Comparison of ENCODE assay signal across 8 cellular contexts in the genomic region with DNA sequence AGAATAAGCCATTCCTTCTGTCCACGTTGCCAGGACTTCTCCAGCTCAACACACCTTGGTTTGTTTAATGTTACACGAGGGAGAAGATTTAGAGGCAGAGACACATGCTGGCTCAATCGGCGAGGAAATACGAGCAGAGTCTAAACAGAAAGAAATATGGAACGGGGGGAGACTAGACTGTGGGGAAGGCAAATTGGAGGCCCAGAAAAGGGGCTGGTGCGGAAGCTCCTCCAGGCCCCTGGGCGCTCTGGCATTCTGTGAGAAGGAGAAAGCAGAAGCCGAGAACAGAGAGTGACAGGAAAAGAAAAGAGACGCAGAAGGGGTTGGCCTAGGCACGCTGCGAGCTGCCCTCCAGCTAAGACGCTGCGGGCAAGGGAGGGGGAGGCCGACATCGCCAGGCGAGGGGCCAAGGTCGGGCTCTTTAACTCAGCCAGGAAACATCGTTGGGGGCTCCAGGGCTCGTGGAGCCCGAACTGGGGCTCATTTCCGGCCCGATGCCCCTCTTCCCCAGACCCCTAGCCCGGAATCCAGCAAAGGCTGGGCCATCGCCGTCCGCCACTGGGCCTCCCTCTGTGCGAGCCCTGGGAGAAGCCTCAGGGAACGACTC. TPM values are rescaled to one million over a fixed set of nuclear protein-coding genes. Genes with fewer than 3 reads are reported as not detected.
DNase-seq lines count a peak whose midpoint lies in the region; ATAC-seq and TF ChIP-seq lines count a peak whose summit lies in the region.

No MANE protein-coding gene starts in this region.

- BruUV-seq in OCI-LY7 (replicated peaks; lab: Mats Ljungman, UMichigan), result no TSS peak

- peak overlapping the region; percentile 30; the same call in 1 of the 2 replicates for H2AFZ ChIP-seq in OCI-LY7 (ENCODE audit: low read length)

- TF ChIP-seq CTCF in OCI-LY7 (conservative IDR thresholded peaks at IDR 0.05; ENCODE audit: low read length), result no peak
- no peak for TF ChIP-seq CTCF in epithelial cell of esophagus (IDR thresholded peaks at IDR 0.05; ENCODE audit: insufficient read depth, low read depth, low read length, missing control alignments)
- TF ChIP-seq CTCF in neural crest cell (conservative IDR thresholded peaks at IDR 0.05), result no peak

- H3K36me3 ChIP-seq in OCI-LY7 (ENCODE audit: insufficient read depth, low read length), result peaks cover 11% of the 10 kb centered on the region

- no peaks in the 10 kb centered on the region for H3K9me3 ChIP-seq in OCI-LY7 (ENCODE audit: low read length)

- no peaks in the 10 kb centered on the region for H3K9me3 Mint-ChIP-seq in activated CD4-positive, alpha-beta T cell treated with anti-CD3 and anti-CD28 coated beads for 36 hours (ENCODE audit: low read depth)
- no peaks in the 10 kb centered on the region for H3K9me3 Mint-ChIP-seq in neural crest cell

- intact Hi-C loops in activated CD4-positive, alpha-beta T cell treated with anti-CD3 and anti-CD28 coated beads for 36 hours (cut with DNase I, micrococcal nuclease), result loop anchor here (1.0 to 10.0 kb wide), 6 partner anchors 10 to 1030 kb away; partner anchors contain the start of genes FBXO10 (in 2 of the 2) and SHB (in 1 of the 2)
- intact Hi-C loops in OCI-LY7 (cut with micrococcal nuclease; ENCODE audit: unreplicated experiment), result loop anchor here (1.0 to 2.0 kb wide), 2 partner anchors 42 to 84 kb away; partner anchors contain the start of gene ZCCHC7

- peaks cover 4% of the 10 kb centered on the region for H3K36me3 Mint-ChIP-seq in activated CD4-positive, alpha-beta T cell treated with anti-CD3 and anti-CD28 coated beads for 36 hours (ENCODE audit: low read depth)
- no peaks in the 10 kb centered on the region for H3K36me3 Mint-ChIP-seq in neural crest cell (ENCODE audit: low read depth)

- 0 out of 2 replicates have a peak, but pooled peaks cover 3% of the 10 kb centered on the region for H4K20me1 ChIP-seq in OCI-LY7 (ENCODE audit: insufficient read depth, low read length)

- DNase-seq in activated CD4-positive, alpha-beta T cell treated with anti-CD3 and anti-CD28 coated beads for 36 hours, result peak; percentile 38
- DNase-seq in activated CD4-positive, alpha-beta T cell treated with anti-CD3 and anti-CD28 coated beads, Interleukin-2, amount 50 U/mL, for 4 hours, result no peak
- DNase-seq in OCI-LY7 (ENCODE audit: low spot score), result peak; percentile 75
- no peak for DNase-seq in epithelial cell of esophagus (ENCODE audit: low read depth)
- DNase-seq in neural crest cell (ENCODE audit: low read depth, low spot score), result no peak
- DNase-seq in NCI-H82 (lab: John Stamatoyannopoulos, UW), result no peak
- DNase-seq in amniotic stem cell (lab: John Stamatoyannopoulos, UW), result no peak
- DNase-seq in GM19240 (ENCODE audit: insufficient read length, low spot score), result no peak

- H3K4me3 Mint-ChIP-seq in activated CD4-positive, alpha-beta T cell treated with anti-CD3 and anti-CD28 coated beads for 36 hours, result peak overlapping the region; percentile 74
- peak overlapping the region; percentile 73 for H3K4me3 Mint-ChIP-seq in neural crest cell

- peaks cover 64% of the 10 kb centered on the region for H3K27me3 Mint-ChIP-seq in activated CD4-positive, alpha-beta T cell treated with anti-CD3 and anti-CD28 coated beads for 36 hours
- peaks cover 92% of the 10 kb centered on the region for H3K27me3 Mint-ChIP-seq in neural crest cell (ENCODE audit: low read depth)

- peak; percentile 27 for ATAC-seq in activated CD4-positive, alpha-beta T cell treated with anti-CD3 and anti-CD28 coated beads for 36 hours

- H3K4me2 ChIP-seq in OCI-LY7 (ENCODE audit: low read length), result peak overlapping the region; percentile 81

- POLR2A ChIA-PET in activated CD4-positive, alpha-beta T cell treated with anti-CD3 and anti-CD28 coated beads for 36 hours (lab: Charles Lee), result no interaction called here
- POLR2A ChIA-PET in OCI-LY7 (lab: Charles Lee), result interaction anchor here (0.7 to 7.6 kb wide), 20 partner anchors 17 to 369 kb away, joined by 3 to 119 read pairs (median 4); partner anchors contain the start of gene ZCCHC7

- CTCF ChIA-PET in activated CD4-positive, alpha-beta T cell treated with anti-CD3 and anti-CD28 coated beads for 36 hours (lab: Charles Lee), result interaction anchor here (0.6 to 1.0 kb wide), 2 partner anchors 9 to 335 kb away, joined by 3 read pairs; no protein-coding TSS in a partner anchor
- CTCF ChIA-PET in OCI-LY7 (lab: Charles Lee; ENCODE audit: unreplicated experiment), result interaction anchor here (0.8 to 1.4 kb wide), 3 partner anchors 45 to 286 kb away, joined by 3 to 5 read pairs (median 3); no protein-coding TSS in a partner anchor

- peak overlapping the region; percentile 14 for H3K27ac Mint-ChIP-seq in activated CD4-positive, alpha-beta T cell treated with anti-CD3 and anti-CD28 coated beads for 36 hours
- peak overlapping the region; percentile 51 for H3K27ac Mint-ChIP-seq in neural crest cell (ENCODE audit: unreplicated experiment)

- peak overlapping the region; percentile 95 for H3K27ac ChIP-seq in OCI-LY7 (ENCODE audit: low read depth, low read length, poor library complexity, severe bottlenecking)

- peaks cover 35% of the 10 kb centered on the region for H3K4me1 Mint-ChIP-seq in activated CD4-positive, alpha-beta T cell treated with anti-CD3 and anti-CD28 coated beads for 36 hours
- peaks cover 60% of the 10 kb centered on the region for H3K4me1 Mint-ChIP-seq in neural crest cell

- no peaks in the 10 kb centered on the region for H3K9me2 ChIP-seq in OCI-LY7 (ENCODE audit: insufficient read depth, low read length)

- H3K4me1 ChIP-seq in OCI-LY7 (ENCODE audit: insufficient read depth, low read length, poor library complexity, severe bottlenecking), result peaks cover 63% of the 10 kb centered on the region

- H3K79me2 ChIP-seq in OCI-LY7 (ENCODE audit: insufficient read depth, low read depth, low read length), result peaks cover 40% of the 10 kb centered on the region

- H3K4me3 ChIP-seq in OCI-LY7 (ENCODE audit: low read depth, low read length, poor library complexity, severe bottlenecking) (peak overlapping the region; percentile 88), epithelial cell of esophagus (ENCODE audit: low read length) (peak overlapping the region; percentile 17)

RNA-seq across cellular contexts. Expression of gene PAX5, which starts 3.2 kb away (rescaled TPM):
- total RNA-seq in activated CD4-positive, alpha-beta T cell treated with anti-CD3 and anti-CD28 coated beads for 36 hours, result under 1 TPM; 0.21 to 0.51 TPM
- 50.4 and 62.5 TPM in 2 replicates for total RNA-seq in OCI-LY7 (2014; rRNA removed; shearing (Covaris generic))
- total RNA-seq in OCI-LY7 (2022) (141 and 148 TPM in 2 replicates), neural crest cell (18.1 and 19.5 TPM in 2 replicates)

Comparison
In these comparisons a context has a peak if more than half of its experiments do, and no peak if none do; other contexts are left out.
1. DNase-seq: peak in activated CD4-positive, alpha-beta T cell treated with anti-CD3 and anti-CD28 coated beads for 36 hours (single experiment) and OCI-LY7 (single experiment); none in activated CD4-positive, alpha-beta T cell treated with anti-CD3 and anti-CD28 coated beads, Interleukin-2, amount 50 U/mL, for 4 hours (0 of 2), epithelial cell of esophagus (single experiment), neural crest cell (single experiment), NCI-H82 (single experiment), amniotic stem cell (single experiment) and GM19240 (single experiment).
2. RNA of gene PAX5, which starts 3.2 kb away (total RNA-seq): 50.4 to 148 TPM in OCI-LY7 and 18.1 to 19.5 TPM in neural crest cell; 0.21 to 0.51 TPM in activated CD4-positive, alpha-beta T cell treated with anti-CD3 and anti-CD28 coated beads for 36 hours; every median in the first group is over 10 times any median in the second.